ENCODE assay signal across 1 cellular context in genomic region chr2:60806988-60807681, GRCh38.
TF ChIP-seq lines count a peak whose summit lies in the region.

No MANE protein-coding gene starts in this region.

TF ChIP-seq in GM12878, 131 proteins besides CTCF, POLR2A, EP300 and RAD21 (continued from another document):
- TF ChIP-seq CUX1 (IDR thresholded peaks at IDR 0.05; ENCODE audit: insufficient replicate concordance, low read depth, low read length) (no peak), CHD4 (IDR thresholded peaks at IDR 0.05) (no peak), SPI1 (IDR thresholded peaks at IDR 0.05; ENCODE audit: borderline replicate concordance, insufficient read depth, low read depth, low read length) (no peak), PAX5 (IDR thresholded peaks at IDR 0.05; ENCODE audit: borderline replicate concordance, low read depth, low read length) (peak; percentile 32; the same call in 1 of the 2 replicates)
TF ChIP-seq in GM12878: peak in this region for 36.
